ENCODE assay signal across 8 cellular contexts in genomic region chr4:112633477-112634235, GRCh38. TPM values are rescaled to one million over a fixed set of nuclear protein-coding genes. Genes with fewer than 3 reads are reported as not detected.
DNase-seq lines count a peak whose midpoint lies in the region; ATAC-seq, FAIRE-seq and TF ChIP-seq lines count a peak whose summit lies in the region.

No MANE protein-coding gene starts in this region.

- H3K9ac ChIP-seq in H1 (replicated peaks in 1 of 4; ENCODE audit: extremely low read depth in 1 of 4, low read depth in 3 of 4, low read length in 3 of 4) = no peak overlapping the region

- H3K27ac ChIP-seq in H1 (ENCODE audit: low read depth, low read length) (no peak overlapping the region), pancreas (no peak overlapping the region)

- peak; percentile 72 for TF ChIP-seq RAD21 in H1 (IDR thresholded peaks at IDR 0.05 in 1 of 2, conservative IDR thresholded peaks at IDR 0.05 in 1 of 2; ENCODE audit: low read depth in 2 of 2, low read length in 2 of 2)

- no peaks in the 10 kb centered on the region; the same call in 1 of the 2 replicates for H3K79me1 ChIP-seq in H1 (ENCODE audit: low read depth, low read length)

- H3K9me3 Mint-ChIP-seq in CD14-positive monocyte = no peaks in the 10 kb centered on the region

- H3K4ac ChIP-seq in H1 (replicated peaks; ENCODE audit: insufficient read length, low read depth, low read length) = no peak overlapping the region

- H4K8ac ChIP-seq in H1 (ENCODE audit: extremely low read depth, insufficient read depth, low read length) = no peak overlapping the region

- no peak overlapping the region for H3K23ac ChIP-seq in H1 (ENCODE audit: insufficient read length)

- H2AFZ ChIP-seq in H1 (ENCODE audit: low read length) = no peak overlapping the region

- H4K20me1 ChIP-seq in H1 (replicated peaks in 1 of 2; ENCODE audit: control insufficient read depth in 1 of 2, insufficient read depth in 2 of 2, low read length in 2 of 2) = no peaks in the 10 kb centered on the region

- intact Hi-C loops in CD14-positive monocyte (cut with micrococcal nuclease) (no loop called here), pancreas (cut with DNase I) (no loop called here)

- no peak overlapping the region for H2AK5ac ChIP-seq in H1 (ENCODE audit: low read depth, low read length)

- H2BK120ac ChIP-seq in H1 (replicated peaks; ENCODE audit: low read depth, low read length) = no peak overlapping the region

- DNase-seq in CD14-positive monocyte (ENCODE audit: low spot score) (no peak), NCI-H748 treated with DMSO at 0.1 percent for 48 hours (lab: John Stamatoyannopoulos, UW) (peak; percentile 2), H1 (ENCODE audit: low read depth in 1 of 2, low spot score in 2 of 2) (no peak), pancreas (no peak)
- DNase-seq in stimulated activated naive CD4-positive, alpha-beta T cell treated with Interleukin-2 at 50 U/mL for 16 hours (lab: John Stamatoyannopoulos, UW) = no peak
- no peak for DNase-seq in activated T-cell treated with anti-CD3 and anti-CD28 coated beads, Interleukin-2, amount 50 U/mL, for 48 hours

- POLR2A ChIA-PET in H1 (lab: Charles Lee; ENCODE audit: partially characterized antibody) = interaction anchor here (1.4 to 5.1 kb wide), 3 partner anchors 13 to 132 kb away, joined by 5 to 54 read pairs (median 8); no protein-coding TSS in a partner anchor

- no peaks in the 10 kb centered on the region for H3K27me3 ChIP-seq in H1 (replicated peaks in 1 of 4; ENCODE audit: control insufficient read depth in 3 of 4, extremely low read depth in 1 of 4, insufficient read depth in 3 of 4, low read length in 3 of 4)
- H3K27me3 ChIP-seq in pancreas = no peaks in the 10 kb centered on the region

- peak overlapping the region in 1 of 2 experiments; percentile 5; a peak in 1 of 4 replicates for H3K4me2 ChIP-seq in H1 (ENCODE audit: insufficient read depth in 1 of 2, low read depth in 2 of 2, low read length in 2 of 2)

- ATAC-seq in GM21526 (IDR thresholded peaks at IDR 0.05; ENCODE audit: low FRiP score, unreplicated experiment) (peak; percentile 16), pancreas (no peak), HG02763 (IDR thresholded peaks at IDR 0.05; ENCODE audit: unreplicated experiment) (no peak)

- H3K56ac ChIP-seq in H1 (replicated peaks; ENCODE audit: insufficient read length, low read depth, low read length) = no peak overlapping the region

- H3K18ac ChIP-seq in H1 (ENCODE audit: extremely low read depth, low read length) = no peak overlapping the region

- peaks cover 0 to 9% (median 1%) of the 10 kb centered on the region in 4 experiments; a peak in 2 of 7 replicates for H3K4me1 ChIP-seq in H1 (replicated peaks in 1 of 4; ENCODE audit: control insufficient read depth in 3 of 4, insufficient read depth in 4 of 4, low read length in 3 of 4)
- peaks cover 8 to 10% (median 9%) of the 10 kb centered on the region in 3 donors for H3K4me1 ChIP-seq in pancreas

- H3K4me3 Mint-ChIP-seq in CD14-positive monocyte = no peak overlapping the region

- no peaks in the 10 kb centered on the region for H3K9me3 ChIP-seq in H1 (ENCODE audit: insufficient read depth in 2 of 2, low read depth in 1 of 2, low read length in 1 of 2)
- H3K9me3 ChIP-seq in pancreas = no peaks in the 10 kb centered on the region

- no peak overlapping the region for H3K14ac ChIP-seq in H1 (ENCODE audit: insufficient read length)

- H2BK5ac ChIP-seq in H1 (ENCODE audit: low read depth, low read length) = no peak overlapping the region

- WGBS in H1 (ENCODE audit: extremely low coverage in 1 of 2, insufficient coverage in 1 of 2, insufficient read length in 1 of 2, insufficient replicate concordance in 2 of 2, low coverage in 1 of 2, low lambda C conversion rate in 2 of 2, missing lambda C conversion rate in 1 of 2), 2 experiments = 41% methylated on average over 4 of the region's 4 CpGs; no CpG with 5 or more reads in 1 of the 2 experiments
- WGBS in pancreas, 2 donors = 29 to 33% methylated on average over 4 of the region's 4 CpGs

- peak overlapping the region in 1 of 7 donors; percentile 63 for H3K27ac Mint-ChIP-seq in CD14-positive monocyte

- no peak for FAIRE-seq in H1 (lab: Jason Lieb, UNC)
- peak; percentile 72 for FAIRE-seq in pancreas (lab: Jason Lieb, UNC)

- no peaks in the 10 kb centered on the region for H3K27me3 Mint-ChIP-seq in CD14-positive monocyte (ENCODE audit: low read depth in 3 of 3)

- peak; percentile 51 for TF ChIP-seq CTCF in CD14-positive monocyte (IDR thresholded peaks at IDR 0.05)
- TF ChIP-seq CTCF in H1 (IDR thresholded peaks at IDR 0.05; ENCODE audit: control extremely low read depth in 1 of 3, insufficient read depth in 1 of 3, low read depth in 1 of 3, low read length in 3 of 3) = peak in 2 of 3 experiments; percentile 41 to 54; a peak in 2 of 4 replicates
- peak in 2 of 4 donors; percentile 18 to 21 for TF ChIP-seq CTCF in pancreas (IDR thresholded peaks at IDR 0.05)

- peaks cover 0 to 12% of the 10 kb centered on the region in 2 donors for H3K36me3 Mint-ChIP-seq in CD14-positive monocyte

- no peak overlapping the region for H2BK12ac ChIP-seq in H1 (ENCODE audit: low read depth, low read length)

- H2BK20ac ChIP-seq in H1 (ENCODE audit: low read length) = no peak overlapping the region

- no peaks in the 10 kb centered on the region for H3K4me1 Mint-ChIP-seq in CD14-positive monocyte

- H2BK15ac ChIP-seq in H1 (ENCODE audit: low read length) = no peak overlapping the region; the same call in 1 of the 2 replicates

- no peak overlapping the region for H4K5ac ChIP-seq in H1 (ENCODE audit: insufficient read length, low read depth, low read length)

- CTCF ChIA-PET in H1 (lab: Charles Lee; ENCODE audit: partially characterized antibody) = interaction anchor here (0.6 to 3.8 kb wide), 14 partner anchors 10 to 318 kb away, joined by 3 to 58 read pairs (median 3); no protein-coding TSS in a partner anchor

- no peak for TF ChIP-seq POLR2A in H1 (IDR thresholded peaks at IDR 0.05; ENCODE audit: control extremely low read depth in 1 of 2, low read depth in 2 of 2, low read length in 2 of 2)

- no peaks in the 10 kb centered on the region; the same call in 1 of the 2 replicates for H3K23me2 ChIP-seq in H1 (ENCODE audit: low read depth, low read length)

- H3K79me2 ChIP-seq in H1 (ENCODE audit: control insufficient read depth in 1 of 2, insufficient read depth in 2 of 2, low read length in 2 of 2) = peaks cover 11 to 58% of the 10 kb centered on the region in 2 experiments; a peak in 3 of 4 replicates

- H4K91ac ChIP-seq in H1 (replicated peaks; ENCODE audit: insufficient read length, low read length) = no peak overlapping the region

- H3K36me3 ChIP-seq in H1 (ENCODE audit: control insufficient read depth in 2 of 4, insufficient read depth in 4 of 4, low read length in 3 of 4) = peaks cover 2 to 34% (median 12%) of the 10 kb centered on the region in 4 experiments; a peak in 5 of 8 replicates
- no peaks in the 10 kb centered on the region for H3K36me3 ChIP-seq in pancreas

- H3K4me3 ChIP-seq in H1 (ENCODE audit: extremely low read depth in 1 of 4, insufficient read depth in 2 of 4, low read depth in 3 of 4, low read length in 4 of 4) (no peak overlapping the region; a peak in 1 of 8 replicates), pancreas (no peak overlapping the region)

- TF ChIP-seq EP300 in H1 (IDR thresholded peaks at IDR 0.05; ENCODE audit: borderline replicate concordance in 1 of 2, low read depth in 2 of 2, low read length in 2 of 2) = no peak

TF ChIP-seq in H1, 55 proteins besides CTCF, POLR2A, EP300 and RAD21 (continues in another document):
- TF ChIP-seq E2F6 (IDR thresholded peaks at IDR 0.05) = no peak

RNA-seq across cellular contexts. Expression of gene ZGRF1, which starts 3.1 kb away (rescaled TPM):
- under 1 TPM; 0.81 TPM for polyA plus RNA-seq in CD14-positive monocyte
- total RNA-seq in H1 (2021; fragmentation: NEBNext Ultra II Directional; extraction: Animal tissue kit (Norgen Biotek cat#: 25700)) = 43.7 and 44.6 TPM in 2 replicates
- 7.7 and 12.0 TPM in 2 replicates for polyA plus RNA-seq in H1 (2011; rRNA removed)
- polyA plus RNA-seq in H1 (2011; cell fraction: cytosol; rRNA removed) = 22.7 TPM
- 12.5 TPM for polyA plus RNA-seq in H1 (2011; cell fraction: nucleus; rRNA removed)
- 17.1 to 32.9 TPM (median 21.1 TPM) in 4 replicates for polyA plus RNA-seq in H1 (2012, experiment 1 of 2)
- polyA plus RNA-seq in H1 (2012, experiment 2 of 2) = 1.4 TPM
- polyA plus RNA-seq in H1 (2013, experiment 1 of 2) = 25.4 TPM
- 22.5 TPM for polyA plus RNA-seq in H1 (2013, experiment 2 of 2)
- polyA minus RNA-seq in H1 (2011; rRNA and poly(A)+ RNA removed) = 13.9 and 21.8 TPM in 2 replicates
- polyA minus RNA-seq in H1 (2011; cell fraction: cytosol; rRNA and poly(A)+ RNA removed) = 20.0 TPM
- polyA minus RNA-seq in H1 (2011; cell fraction: nucleus; rRNA and poly(A)+ RNA removed) = 50.5 TPM
- 1 to 10 TPM in 5 of 6 donors, under 1 TPM in 1; 0.82 to 2.0 (median 1.8) TPM for total RNA-seq in pancreas
- 1 to 10 TPM; 2.1 to 4.9 TPM for polyA plus RNA-seq in pancreas

RNA-seq across cellular contexts. Expression of gene LARP7, which starts 3.3 kb away (rescaled TPM):
- polyA plus RNA-seq in CD14-positive monocyte (10 to 100 TPM; 12.5 to 20.7 TPM), H1 (2011; rRNA removed) (4.1 and 9.3 TPM in 2 replicates), pancreas (10 to 100 TPM; 19.4 to 33.0 TPM)
- total RNA-seq in H1 (2021; fragmentation: NEBNext Ultra II Directional; extraction: Animal tissue kit (Norgen Biotek cat#: 25700)) = 38.3 and 40.1 TPM in 2 replicates
- polyA plus RNA-seq in H1 (2011; cell fraction: cytosol; rRNA removed) = 20.7 TPM
- 2.8 TPM for polyA plus RNA-seq in H1 (2011; cell fraction: nucleus; rRNA removed)
- polyA plus RNA-seq in H1 (2012, experiment 1 of 2) = 35.0 to 61.3 TPM (median 43.5 TPM) in 4 replicates
- polyA plus RNA-seq in H1 (2012, experiment 2 of 2) = 22.6 TPM
- polyA plus RNA-seq in H1 (2013, experiment 1 of 2) = 64.4 TPM
- 58.7 TPM for polyA plus RNA-seq in H1 (2013, experiment 2 of 2)
- polyA minus RNA-seq in H1 (2011; rRNA and poly(A)+ RNA removed) = 2.6 and 5.8 TPM in 2 replicates
- 11.7 TPM for polyA minus RNA-seq in H1 (2011; cell fraction: cytosol; rRNA and poly(A)+ RNA removed)
- polyA minus RNA-seq in H1 (2011; cell fraction: nucleus; rRNA and poly(A)+ RNA removed) = 14.7 TPM
- 10 to 100 TPM in 3 of 6 donors, 1 to 10 TPM in 3; 8.3 to 21.2 (median 12.0) TPM for total RNA-seq in pancreas
